In genomic region chr11:62560566-62561103, GRCh38 we compare ENCODE assay signal across 8 cellular contexts. TPM values are rescaled to one million over a fixed set of nuclear protein-coding genes. Genes with fewer than 3 reads are reported as not detected.
DNase-seq lines count a peak whose midpoint lies in the region; ATAC-seq and TF ChIP-seq lines count a peak whose summit lies in the region.

No MANE protein-coding gene starts in this region.

- H2AFZ ChIP-seq in GM23338 (no peak overlapping the region), OCI-LY7 (ENCODE audit: low read length) (no peak overlapping the region), neural progenitor cell (replicated peaks) (no peak overlapping the region)

- CTCF ChIA-PET in OCI-LY7 (lab: Charles Lee; ENCODE audit: unreplicated experiment): no interaction called here

- H3K36me3 ChIP-seq in GM23338 (ENCODE audit: insufficient read depth) (peaks cover 48% of the 10 kb centered on the region), OCI-LY7 (ENCODE audit: insufficient read depth, low read length) (peaks cover 100% of the 10 kb centered on the region), neural progenitor cell (peaks cover 15% of the 10 kb centered on the region)

- peak overlapping the region; percentile 50 for H3K4me3 Mint-ChIP-seq in GM23338
- H3K4me3 Mint-ChIP-seq in neural progenitor cell: no peak overlapping the region
- peak overlapping the region; percentile 55 for H3K4me3 Mint-ChIP-seq in type B pancreatic cell

- H3K9ac ChIP-seq in neural progenitor cell: no peak overlapping the region

- H3K27me3 Mint-ChIP-seq in GM23338 (ENCODE audit: insufficient read depth, low read depth, poor library complexity) (peaks cover 32% of the 10 kb centered on the region), neural progenitor cell (ENCODE audit: insufficient read depth, low read depth) (peaks cover 4% of the 10 kb centered on the region), type B pancreatic cell (no peaks in the 10 kb centered on the region)

- H3K27me3 ChIP-seq in GM23338 (ENCODE audit: insufficient read depth) (no peaks in the 10 kb centered on the region), neural progenitor cell (no peaks in the 10 kb centered on the region)

- peak; percentile 72 for ATAC-seq in GM23338
- ATAC-seq in HG03097 (IDR thresholded peaks at IDR 0.05; ENCODE audit: low FRiP score, unreplicated experiment): no peak

- H3K4me1 Mint-ChIP-seq in GM23338 (peaks cover 57% of the 10 kb centered on the region), neural progenitor cell (peaks cover 29% of the 10 kb centered on the region), type B pancreatic cell (ENCODE audit: unreplicated experiment) (peaks cover 46% of the 10 kb centered on the region)

- peak overlapping the region; percentile 96 for H3K27ac Mint-ChIP-seq in GM23338
- no peak overlapping the region for H3K27ac Mint-ChIP-seq in neural progenitor cell
- peak overlapping the region; percentile 98 for H3K27ac Mint-ChIP-seq in type B pancreatic cell

- peak overlapping the region; percentile 95 for H3K27ac ChIP-seq in GM23338 (ENCODE audit: low read depth)
- H3K27ac ChIP-seq in OCI-LY7 (ENCODE audit: low read depth, low read length, poor library complexity, severe bottlenecking): no peak overlapping the region
- peak overlapping the region; percentile 13 for H3K27ac ChIP-seq in neural progenitor cell

- H3F3A ChIP-seq in GM23338 (replicated peaks; ENCODE audit: low read depth): peaks cover 64% of the 10 kb centered on the region
- peaks cover 87% of the 10 kb centered on the region for H3F3A ChIP-seq in neural progenitor cell (ENCODE audit: low read depth)

- H3K9me2 ChIP-seq in GM23338 (ENCODE audit: insufficient read depth): no peaks in the 10 kb centered on the region
- no peaks in the 10 kb centered on the region for H3K9me2 ChIP-seq in OCI-LY7 (ENCODE audit: insufficient read depth, low read length)

- DNase-seq in AG08395 (ENCODE audit: low spot score) (peak; percentile 95), GM23338 (ENCODE audit: low spot score) (peak; percentile 98), OCI-LY7 (ENCODE audit: low spot score) (peak; percentile 47), activated T-helper 1 cell treated with Interleukin-2 at 50 U/mL for 16 hours (ENCODE audit: low read depth) (peak; percentile 62), fibroblast of the aortic adventitia (ENCODE audit: low read depth) (peak; percentile 99), neural progenitor cell (ENCODE audit: low spot score) (peak; percentile 91), type B pancreatic cell (ENCODE audit: extremely low spot score, unreplicated experiment) (peak; percentile 85)

- intact Hi-C loops in OCI-LY7 (cut with micrococcal nuclease; ENCODE audit: unreplicated experiment): no loop called here

- H3K79me2 ChIP-seq in GM23338 (replicated peaks; ENCODE audit: insufficient read depth) (peaks cover 43% of the 10 kb centered on the region), OCI-LY7 (ENCODE audit: insufficient read depth, low read depth, low read length) (peaks cover 13% of the 10 kb centered on the region; the same call in 1 of the 2 replicates), neural progenitor cell (ENCODE audit: low read depth) (peaks cover 53% of the 10 kb centered on the region)

- H3K4me2 ChIP-seq in GM23338 (peak overlapping the region; percentile 62), OCI-LY7 (ENCODE audit: low read length) (no peak overlapping the region), neural progenitor cell (no peak overlapping the region)

- peaks cover 60% of the 10 kb centered on the region for H4K20me1 ChIP-seq in GM23338 (replicated peaks; ENCODE audit: insufficient read depth)
- peaks cover 10% of the 10 kb centered on the region; the same call in 1 of the 2 replicates for H4K20me1 ChIP-seq in OCI-LY7 (ENCODE audit: insufficient read depth, low read length)
- H4K20me1 ChIP-seq in neural progenitor cell (ENCODE audit: low read depth): peaks cover 67% of the 10 kb centered on the region

- peak overlapping the region; percentile 37 for H3K4me3 ChIP-seq in GM23338
- no peak overlapping the region for H3K4me3 ChIP-seq in OCI-LY7 (ENCODE audit: low read depth, low read length, poor library complexity, severe bottlenecking)
- no peak overlapping the region for H3K4me3 ChIP-seq in fibroblast of the aortic adventitia (ENCODE audit: low read depth, low read length)
- no peak overlapping the region for H3K4me3 ChIP-seq in neural progenitor cell

- peak; percentile 82 to 92 for TF ChIP-seq CTCF in GM23338 (conservative IDR thresholded peaks at IDR 0.05; ENCODE audit: low read depth in 2 of 2)
- peak; percentile 75 for TF ChIP-seq CTCF in OCI-LY7 (conservative IDR thresholded peaks at IDR 0.05; ENCODE audit: low read length)
- peak; percentile 93 for TF ChIP-seq CTCF in fibroblast of the aortic adventitia (IDR thresholded peaks at IDR 0.05; ENCODE audit: insufficient read depth, low read length)
- TF ChIP-seq CTCF in neural progenitor cell (IDR thresholded peaks at IDR 0.05): peak; percentile 78
- peak; percentile 68 for TF ChIP-seq CTCF in type B pancreatic cell (conservative IDR thresholded peaks at IDR 0.05)

- H3K9me3 Mint-ChIP-seq in GM23338 (no peaks in the 10 kb centered on the region; the same call in 2 of the 3 replicates), neural progenitor cell (no peaks in the 10 kb centered on the region), type B pancreatic cell (no peaks in the 10 kb centered on the region)

- H3K4me1 ChIP-seq in GM23338 (ENCODE audit: insufficient read depth): peaks cover 62% of the 10 kb centered on the region
- peaks cover 28% of the 10 kb centered on the region for H3K4me1 ChIP-seq in OCI-LY7 (ENCODE audit: insufficient read depth, low read length, poor library complexity, severe bottlenecking)
- peaks cover 40% of the 10 kb centered on the region for H3K4me1 ChIP-seq in neural progenitor cell

- H3K36me3 Mint-ChIP-seq in GM23338 (ENCODE audit: low read depth) (peaks cover 94% of the 10 kb centered on the region), neural progenitor cell (peaks cover 35% of the 10 kb centered on the region), type B pancreatic cell (peaks cover 36% of the 10 kb centered on the region)

- POLR2A ChIA-PET in OCI-LY7 (lab: Charles Lee): interaction anchor here (1.0 kb wide), 2 partner anchors 12 kb away, joined by 3 to 4 read pairs; no protein-coding TSS in a partner anchor

- BruUV-seq in OCI-LY7 (replicated peaks; lab: Mats Ljungman, UMichigan): no TSS peak

- H3K9me3 ChIP-seq in OCI-LY7 (ENCODE audit: low read length) (no peaks in the 10 kb centered on the region), neural progenitor cell (ENCODE audit: low read depth) (no peaks in the 10 kb centered on the region)

TF ChIP-seq in GM23338, 12 proteins besides CTCF, POLR2A, EP300 and RAD21:
- no peak for TF ChIP-seq JUNB (IDR thresholded peaks at IDR 0.05; ENCODE audit: unreplicated experiment)
- TF ChIP-seq CREB1 (CRISPR knock-in tag; IDR thresholded peaks at IDR 0.05; ENCODE audit: low read depth): no peak
- TF ChIP-seq POLR2AphosphoS5 (IDR thresholded peaks at IDR 0.05; ENCODE audit: low read depth): peak; percentile 29; the same call in 1 of the 2 replicates
TF ChIP-seq in GM23338: peak in this region for 1.

RNA-seq across cellular contexts. Expression of gene EEF1G, which starts 13.1 kb away (rescaled TPM):
- 1,200 and 1,316 TPM in 2 replicates for total RNA-seq in GM23338 (2014; rRNA removed; shearing (Covaris generic))
- 696 and 736 TPM in 2 replicates for polyA plus RNA-seq in GM23338 (2016; fragmentation: Nextera tagmentation; extraction: Ambion mirVana)
- total RNA-seq in OCI-LY7 (2014; rRNA removed; shearing (Covaris generic)): 2,328 and 2,651 TPM in 2 replicates
- total RNA-seq in OCI-LY7 (2022) (1,778 and 1,903 TPM in 2 replicates), fibroblast of the aortic adventitia (ENCODE audit: low replicate concordance) (1,443 and 1,493 TPM in 2 replicates), neural progenitor cell (ENCODE audit: low replicate concordance) (2,358 and 3,183 TPM in 2 replicates), type B pancreatic cell (ENCODE audit: low replicate concordance) (1,846 and 2,051 TPM in 2 replicates)

RNA-seq across cellular contexts. Expression of gene AHNAK, which starts 14.0 kb away (rescaled TPM):
- total RNA-seq in GM23338 (2014; rRNA removed; shearing (Covaris generic)): 1.7 and 2.1 TPM in 2 replicates
- 0.91 and 1.1 TPM in 2 replicates for polyA plus RNA-seq in GM23338 (2016; fragmentation: Nextera tagmentation; extraction: Ambion mirVana)
- total RNA-seq in OCI-LY7 (2014; rRNA removed; shearing (Covaris generic)): 0.08 and 0.28 TPM in 2 replicates
- total RNA-seq in OCI-LY7 (2022): 0.21 and 0.30 TPM in 2 replicates
- 737 and 1,851 TPM in 2 replicates for total RNA-seq in fibroblast of the aortic adventitia (ENCODE audit: low replicate concordance)
- total RNA-seq in neural progenitor cell (ENCODE audit: low replicate concordance): 14.9 and 15.0 TPM in 2 replicates
- total RNA-seq in type B pancreatic cell (ENCODE audit: low replicate concordance): 302 and 656 TPM in 2 replicates

RNA-seq across cellular contexts. Expression of gene TUT1, which starts 30.7 kb away (rescaled TPM):
- total RNA-seq in GM23338 (2014; rRNA removed; shearing (Covaris generic)): 15.2 and 22.2 TPM in 2 replicates
- 12.8 and 14.0 TPM in 2 replicates for polyA plus RNA-seq in GM23338 (2016; fragmentation: Nextera tagmentation; extraction: Ambion mirVana)
- 15.6 and 22.5 TPM in 2 replicates for total RNA-seq in OCI-LY7 (2014; rRNA removed; shearing (Covaris generic))
- total RNA-seq in OCI-LY7 (2022) (38.2 and 40.4 TPM in 2 replicates), fibroblast of the aortic adventitia (ENCODE audit: low replicate concordance) (4.5 and 9.4 TPM in 2 replicates), neural progenitor cell (ENCODE audit: low replicate concordance) (4.8 and 23.1 TPM in 2 replicates), type B pancreatic cell (ENCODE audit: low replicate concordance) (15.0 and 22.1 TPM in 2 replicates)

RNA-seq across cellular contexts. Expression of gene MTA2, which starts 41.0 kb away (rescaled TPM):
- total RNA-seq in GM23338 (2014; rRNA removed; shearing (Covaris generic)): 93.6 and 102 TPM in 2 replicates
- 22.1 and 22.9 TPM in 2 replicates for polyA plus RNA-seq in GM23338 (2016; fragmentation: Nextera tagmentation; extraction: Ambion mirVana)
- 130 and 133 TPM in 2 replicates for total RNA-seq in OCI-LY7 (2014; rRNA removed; shearing (Covaris generic))
- total RNA-seq in OCI-LY7 (2022): 162 and 174 TPM in 2 replicates
- total RNA-seq in fibroblast of the aortic adventitia (ENCODE audit: low replicate concordance): 46.2 and 110 TPM in 2 replicates
- 108 and 135 TPM in 2 replicates for total RNA-seq in neural progenitor cell (ENCODE audit: low replicate concordance)
- 148 and 152 TPM in 2 replicates for total RNA-seq in type B pancreatic cell (ENCODE audit: low replicate concordance)

RNA-seq across cellular contexts. Expression of gene EML3, which starts 51.9 kb away (rescaled TPM):
- total RNA-seq in GM23338 (2014; rRNA removed; shearing (Covaris generic)): 17.1 and 19.3 TPM in 2 replicates
- 15.4 and 15.5 TPM in 2 replicates for polyA plus RNA-seq in GM23338 (2016; fragmentation: Nextera tagmentation; extraction: Ambion mirVana)
- total RNA-seq in OCI-LY7 (2014; rRNA removed; shearing (Covaris generic)): 41.2 and 52.8 TPM in 2 replicates
- total RNA-seq in OCI-LY7 (2022) (81.6 and 92.6 TPM in 2 replicates), fibroblast of the aortic adventitia (ENCODE audit: low replicate concordance) (22.3 and 61.7 TPM in 2 replicates), neural progenitor cell (ENCODE audit: low replicate concordance) (4.0 and 26.6 TPM in 2 replicates), type B pancreatic cell (ENCODE audit: low replicate concordance) (46.0 and 76.0 TPM in 2 replicates)

Comparison
In these comparisons a context has a peak if more than half of its experiments do, and no peak if none do; other contexts are left out.
1. DNase-seq: peak in every context shown above with its lines; median percentile 99 in fibroblast of the aortic adventitia; 98 in GM23338; 95 in AG08395; 91 in neural progenitor cell; 85 in type B pancreatic cell; 62 in activated T-helper 1 cell treated with Interleukin-2 at 50 U/mL for 16 hours; 47 in OCI-LY7.
2. RNA of gene AHNAK, which starts 14.0 kb away (total RNA-seq): 737 to 1,851 TPM in fibroblast of the aortic adventitia and 302 to 656 TPM in type B pancreatic cell; 14.9 to 15.0 TPM in neural progenitor cell, 1.7 to 2.1 TPM in GM23338 and 0.08 to 0.30 TPM in OCI-LY7; every median in the first group is over 10 times any median in the second.
3. Peak in every context shown above with its lines, with median percentiles within 50 percentile points of each other: CTCF ChIP-seq.